In the genomic region with DNA sequence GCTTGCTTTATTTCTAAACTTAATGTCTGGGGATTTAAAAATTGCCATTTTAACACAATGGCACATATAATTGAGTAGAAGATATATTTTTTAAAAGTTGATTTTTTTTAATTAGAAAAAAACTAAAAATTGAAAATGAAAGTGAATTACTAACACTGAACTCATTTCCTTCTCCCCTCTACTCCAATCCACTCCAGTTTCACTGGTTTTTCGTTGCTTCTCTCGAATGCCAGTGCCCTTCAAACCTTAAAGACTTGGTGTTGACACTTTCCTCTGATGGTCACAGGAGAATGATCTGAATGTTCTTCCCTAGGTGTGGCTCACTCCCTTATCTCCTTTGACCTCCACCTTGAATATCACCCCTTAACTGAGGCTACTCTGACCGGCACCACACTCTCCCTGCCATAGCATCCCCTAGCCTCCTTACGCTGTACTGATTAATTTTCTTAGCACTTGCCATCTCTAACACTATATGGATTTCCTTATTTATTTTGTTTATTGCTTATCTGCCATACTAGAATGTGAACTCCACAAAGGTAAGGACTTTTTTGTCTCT, we compare ENCODE assay signal across 23 cellular contexts.
A peak's percentile ranks its signal among the peaks of the same experiment; 100 is the strongest.
DNase-seq lines count a peak whose midpoint lies in the region; ATAC-seq and TF ChIP-seq lines count a peak whose summit lies in the region.
"Had no signal": no experiment of that assay in that cellular context is flagged by ENCODE, and none has a peak within 500 bp of the region (broad histone marks: within the 10 kb centered on the region; RNA-seq: fewer than 3 reads in every experiment).

No MANE protein-coding gene starts in this region.

- H3K23ac ChIP-seq in H9 (ENCODE audit: insufficient read length, low read depth, low read length) = no peak overlapping the region

- ATAC-seq in GM21390 (IDR thresholded peaks at IDR 0.05; ENCODE audit: unreplicated experiment) = peak; percentile 42
- ATAC-seq in right cardiac atrium = peak; percentile 35 to 59
- no peak for ATAC-seq in HG02623 (IDR thresholded peaks at IDR 0.05; ENCODE audit: unreplicated experiment)
- ATAC-seq: A549; CD8-positive, alpha-beta T cell had no signal

- DNase-seq in H9 (no peak), OCI-M1 (lab: John Stamatoyannopoulos, UW) (peak; percentile 39), right cardiac atrium (no peak), AML-193 (lab: John Stamatoyannopoulos, UW) (no peak), H4 (ENCODE audit: low spot score) (no peak), suprapubic skin (ENCODE audit: low spot score in 2 of 2) (no peak)
- DNase-seq: Calu3; CD8-positive, alpha-beta T cell; DMS53; Kasumi-1; MG63; NCI-H1092 treated with DMSO at 0.1 percent for 48 hours; NCI-H146; NCI-H2029 treated with DMSO at 0.1 percent for 48 hours; NCI-H2171 treated with DMSO at 0.1 percent for 48 hours; NCI-H446 treated with DMSO at 0.1 percent for 48 hours; Peyer's patch had no signal

- H3K27ac Mint-ChIP-seq in H9 = peak overlapping the region in 2 of 3 experiments; percentile 33 to 39; a peak in 3 of 7 replicates
- H3K27ac Mint-ChIP-seq: CD8-positive, alpha-beta T cell had no signal

- H3K4me2 ChIP-seq in H9 (ENCODE audit: insufficient read depth, insufficient read length, low read length) = no peak overlapping the region
- H3K4me2 ChIP-seq: A549; BLaER1 treated with 17β-estradiol and CSF1 and Interleukin-3, amounts not matched to agents 10 nM and 100 nM had no signal

- H2AK5ac ChIP-seq in H9 (ENCODE audit: insufficient read length, low read length) = no peak overlapping the region

- H3K27ac ChIP-seq in H9 (ENCODE audit: insufficient read length, low read depth, low read length) (no peak overlapping the region), right cardiac atrium (ENCODE audit: low read length) (peak overlapping the region; percentile 27), suprapubic skin (no peak overlapping the region)
- H3K27ac ChIP-seq: A549; BLaER1 treated with 17β-estradiol and CSF1 and Interleukin-3, amounts not matched to agents 10 nM and 100 nM; GM23248; Peyer's patch; SK-N-MC had no signal

- no peaks in the 10 kb centered on the region for H3K79me1 ChIP-seq in H9 (ENCODE audit: insufficient read depth, low read depth, low read length, poor library complexity, severe bottlenecking)

- no peak overlapping the region for H3K56ac ChIP-seq in H9 (ENCODE audit: insufficient read length, low read depth, low read length)

- H3K9me3 ChIP-seq in H9 (ENCODE audit: control insufficient read depth, low read depth, low read length) (no peaks in the 10 kb centered on the region), right cardiac atrium (ENCODE audit: control insufficient read depth, low read length) (no peaks in the 10 kb centered on the region), suprapubic skin (no peaks in the 10 kb centered on the region)
- H3K9me3 ChIP-seq: A549; BLaER1 treated with 17β-estradiol and CSF1 and Interleukin-3, amounts not matched to agents 10 nM and 100 nM; MG63; Peyer's patch had no signal

- no peaks in the 10 kb centered on the region for H3K9me3 Mint-ChIP-seq in H9

- H3K4me3 ChIP-seq in right cardiac atrium (ENCODE audit: low read length) (no peak overlapping the region), suprapubic skin (no peak overlapping the region)
- H3K4me3 ChIP-seq: A549; BLaER1 treated with 17β-estradiol and CSF1 and Interleukin-3, amounts not matched to agents 10 nM and 100 nM; GM23248; MG63; Peyer's patch; SK-N-MC had no signal

- no peak overlapping the region for H2BK12ac ChIP-seq in H9 (ENCODE audit: insufficient read length, low read depth, low read length)

- TF ChIP-seq CTCF in H9 (conservative IDR thresholded peaks at IDR 0.05) = no peak
- no peak for TF ChIP-seq CTCF in suprapubic skin (IDR thresholded peaks at IDR 0.05)

- H3T11ph ChIP-seq in H9 (ENCODE audit: low read length) = no peak overlapping the region

- H3K18ac ChIP-seq in H9 (ENCODE audit: insufficient read length, low read depth, low read length) = no peak overlapping the region

- H3K23me2 ChIP-seq in H9 (ENCODE audit: insufficient read length, low read depth, low read length, poor library complexity, severe bottlenecking) = no peaks in the 10 kb centered on the region

- H4K20me1 ChIP-seq in H9 (ENCODE audit: control insufficient read depth, insufficient read depth, insufficient read length) = no peaks in the 10 kb centered on the region
- H4K20me1 ChIP-seq: BLaER1 treated with 17β-estradiol and CSF1 and Interleukin-3, amounts not matched to agents 10 nM and 100 nM had no signal

- no peak for TF ChIP-seq EP300 in suprapubic skin (IDR thresholded peaks at IDR 0.05)

- intact Hi-C loops in right cardiac atrium (cut with DNase I) = loop anchor here in 2 of 4 donors (10.0 kb wide), 1 partner anchor 104 kb away; a partner anchor contains a TSS

- H2BK20ac ChIP-seq in H9 (ENCODE audit: low read depth, low read length, poor library complexity, severe bottlenecking) = no peak overlapping the region

- H4K91ac ChIP-seq in H9 (ENCODE audit: insufficient read length, low read depth, low read length) = no peak overlapping the region

- WGBS in H9 (ENCODE audit: extremely low coverage, insufficient read length, low lambda C conversion rate) = no CpG with 5 or more reads among the region's 4 CpGs
- 71% methylated on average over 4 of the region's 4 CpGs for WGBS in right cardiac atrium
- 91% methylated on average over 4 of the region's 4 CpGs for WGBS in suprapubic skin

- H3K4ac ChIP-seq in H9 (ENCODE audit: low read depth, low read length) = no peak overlapping the region

- no peak overlapping the region for H3K4me3 Mint-ChIP-seq in H9
- H3K4me3 Mint-ChIP-seq: CD8-positive, alpha-beta T cell had no signal

- peaks cover 0 to 3% (median 3%) of the 10 kb centered on the region in 3 experiments; a peak in 3 of 7 replicates for H3K36me3 Mint-ChIP-seq in H9 (ENCODE audit: insufficient read depth in 1 of 3, low read depth in 3 of 3)
- H3K36me3 Mint-ChIP-seq: CD8-positive, alpha-beta T cell had no signal

- H4K8ac ChIP-seq in H9 (replicated peaks; ENCODE audit: insufficient read length, low read depth, low read length) = no peak overlapping the region

- no peak for TF ChIP-seq POLR2A in suprapubic skin (IDR thresholded peaks at IDR 0.05)

- no peak overlapping the region for H4K5ac ChIP-seq in H9 (ENCODE audit: insufficient read length, low read depth, low read length)

- no peaks in the 10 kb centered on the region for H3K79me2 ChIP-seq in H9 (ENCODE audit: insufficient read depth, low read length)

- no peaks in the 10 kb centered on the region for H3K27me3 Mint-ChIP-seq in H9 (ENCODE audit: low read depth)

- H2BK5ac ChIP-seq in H9 (ENCODE audit: insufficient read length, low read length) = no peak overlapping the region

- H3K14ac ChIP-seq in H9 (ENCODE audit: insufficient read depth, low read length) = no peak overlapping the region

- peaks cover 2 to 4% of the 10 kb centered on the region in 2 experiments; a peak in 3 of 4 replicates for H3K4me1 Mint-ChIP-seq in H9

- no peaks in the 10 kb centered on the region for H3K36me3 ChIP-seq in suprapubic skin
- H3K36me3 ChIP-seq: BLaER1 treated with 17β-estradiol and CSF1 and Interleukin-3, amounts not matched to agents 10 nM and 100 nM; MG63; Peyer's patch had no signal

- H3K27me3 ChIP-seq in H9 (ENCODE audit: insufficient read depth, low read length) (no peaks in the 10 kb centered on the region), right cardiac atrium (ENCODE audit: control insufficient read depth, insufficient read depth) (no peaks in the 10 kb centered on the region), suprapubic skin (no peaks in the 10 kb centered on the region)
- H3K27me3 ChIP-seq: BLaER1 treated with 17β-estradiol and CSF1 and Interleukin-3, amounts not matched to agents 10 nM and 100 nM; MG63; Peyer's patch had no signal

- no peak overlapping the region for H2AFZ ChIP-seq in H9 (ENCODE audit: low read length)

- H3K9ac ChIP-seq in H9 (ENCODE audit: extremely low read depth, insufficient read length, low read length) = no peak overlapping the region
- H3K9ac ChIP-seq: BLaER1 treated with 17β-estradiol and CSF1 and Interleukin-3, amounts not matched to agents 10 nM and 100 nM; GM23248 had no signal

- H2BK15ac ChIP-seq in H9 (ENCODE audit: low read depth, low read length) = no peak overlapping the region

- H2BK120ac ChIP-seq in H9 (ENCODE audit: low read depth, low read length, poor library complexity, severe bottlenecking) = no peak overlapping the region

- H3K4me1 ChIP-seq in H9 (ENCODE audit: insufficient read depth, low read length) = no peaks in the 10 kb centered on the region
- H3K4me1 ChIP-seq in right cardiac atrium (ENCODE audit: control insufficient read depth, insufficient read depth, low read length) = no peaks in the 10 kb centered on the region
- H3K4me1 ChIP-seq in suprapubic skin = no peaks in the 10 kb centered on the region
- H3K4me1 ChIP-seq: A549; BLaER1 treated with 17β-estradiol and CSF1 and Interleukin-3, amounts not matched to agents 10 nM and 100 nM; Peyer's patch had no signal
